ENCODE assay signal across 8 cellular contexts in genomic region chr17:7886227-7887037, GRCh38. TPM values are rescaled to one million over a fixed set of nuclear protein-coding genes. Genes with fewer than 3 reads are reported as not detected.
A peak's percentile ranks its signal among the peaks of the same experiment; 100 is the strongest.
DNase-seq lines count a peak whose midpoint lies in the region; ATAC-seq and TF ChIP-seq lines count a peak whose summit lies in the region.

No MANE protein-coding gene starts in this region.

- H3K27ac Mint-ChIP-seq in osteocyte (ENCODE audit: unreplicated experiment) = no peak overlapping the region

- no peaks in the 10 kb centered on the region for H3K27me3 ChIP-seq in heart left ventricle

- peaks cover 15% of the 10 kb centered on the region for H3K36me3 Mint-ChIP-seq in osteocyte (ENCODE audit: unreplicated experiment)

- H3K9me3 Mint-ChIP-seq in osteocyte (ENCODE audit: unreplicated experiment) = no peaks in the 10 kb centered on the region

- intact Hi-C loops in Right ventricle myocardium inferior (cut with DNase I) (no loop called here), Right ventricle myocardium superior (cut with DNase I) (no loop called here), heart left ventricle (cut with DNase I) (loop anchor here in 2 of 10 donors (2.0 to 5.0 kb wide), 3 partner anchors 30 to 52 kb away; partner anchors contain the start of genes CNTROB (in 1 of the 2), KDM6B (in 1 of the 2), NAA38 (in 1 of the 2) and TRAPPC1 (in 1 of the 2))

- H3K4me3 ChIP-seq in heart left ventricle (peak overlapping the region; percentile 57 to 86 (median 76)), skeletal muscle cell (ENCODE audit: low read depth, low read length) (peak overlapping the region; percentile 66)

- no peak for TF ChIP-seq CTCF in heart left ventricle (IDR thresholded peaks at IDR 0.05)
- TF ChIP-seq CTCF in osteocyte (IDR thresholded peaks at IDR 0.05) = no peak

- no peak for TF ChIP-seq POLR2A in heart left ventricle (IDR thresholded peaks at IDR 0.05)

- H3K4me3 Mint-ChIP-seq in osteocyte (ENCODE audit: unreplicated experiment) = no peak overlapping the region

- peaks cover 0 to 22% (median 8%) of the 10 kb centered on the region in 9 donors for H3K36me3 ChIP-seq in heart left ventricle

- H3K4me1 ChIP-seq in heart left ventricle = peaks cover 17 to 74% (median 46%) of the 10 kb centered on the region in 12 donors

- WGBS in heart left ventricle, 4 donors = 8 to 12% (median 10%) methylated on average over 19 to 30 of the region's 30 CpGs

- H3K4me1 Mint-ChIP-seq in osteocyte (ENCODE audit: unreplicated experiment) = peaks cover 3% of the 10 kb centered on the region

- no peak for ATAC-seq in Right ventricle myocardium inferior
- ATAC-seq in Right ventricle myocardium superior (ENCODE audit: poor library complexity) = no peak
- ATAC-seq in heart left ventricle = no peak

- no peaks in the 10 kb centered on the region for H3K27me3 Mint-ChIP-seq in osteocyte (ENCODE audit: unreplicated experiment)

- peak overlapping the region; percentile 36 to 98 (median 91) for H3K27ac ChIP-seq in heart left ventricle

- H3K9me3 ChIP-seq in heart left ventricle = no peaks in the 10 kb centered on the region

- DNase-seq in Right ventricle myocardium inferior (ENCODE audit: missing footprints) (peak; percentile 71), Right ventricle myocardium superior (no peak), OCI-M1 (lab: John Stamatoyannopoulos, UW) (peak; percentile 86), heart left ventricle (peak in 2 of 5 donors; percentile 32 to 36), skeletal muscle cell (ENCODE audit: low read depth) (no peak), osteocyte (ENCODE audit: extremely low spot score, unreplicated experiment) (no peak), SKM-1 (lab: John Stamatoyannopoulos, UW; ENCODE audit: unreplicated experiment) (no peak)
- DNase-seq in activated effector memory CD4-positive, alpha-beta T cell treated with anti-CD3 and anti-CD28 coated beads, Interleukin-2, amount 50 U/mL, for 16 hours = peak; percentile 84

RNA-seq across cellular contexts. Expression of gene CHD3, which starts 2.2 kb away (rescaled TPM):
- total RNA-seq in Right ventricle myocardium inferior (18.0 TPM), Right ventricle myocardium superior (13.7 TPM), heart left ventricle (10 to 100 TPM in 6 of 9 donors, 1 to 10 TPM in 3; 6.7 to 30.6 (median 13.6) TPM), osteocyte (196 and 206 TPM in 2 replicates)
- 10 to 100 TPM; 17.5 to 17.9 TPM for polyA plus RNA-seq in heart left ventricle

RNA-seq across cellular contexts. Expression of gene CYB5D1, which starts 28.6 kb away (rescaled TPM):
- total RNA-seq in Right ventricle myocardium inferior (21.7 TPM), Right ventricle myocardium superior (24.2 TPM), heart left ventricle (10 to 100 TPM in 8 of 9 donors, 1 to 10 TPM in 1; 9.3 to 20.4 (median 16.6) TPM), osteocyte (8.5 and 10.2 TPM in 2 replicates)
- polyA plus RNA-seq in heart left ventricle = 10 to 100 TPM; 11.7 to 15.5 TPM

RNA-seq across cellular contexts. Expression of gene NAA38, which starts 29.1 kb away (rescaled TPM):
- total RNA-seq in Right ventricle myocardium inferior (105 TPM), Right ventricle myocardium superior (101 TPM), heart left ventricle (100 to 1,000 TPM in 1 of 9 donors, 10 to 100 TPM in 8; 60.9 to 141 (median 72.4) TPM), osteocyte (65.8 and 66.2 TPM in 2 replicates)
- polyA plus RNA-seq in heart left ventricle = 100 to 1,000 TPM in 1 of 2 donors, 10 to 100 TPM in 1; 75.2 to 179 TPM

RNA-seq across cellular contexts. Expression of gene RNF227, which starts 29.7 kb away (rescaled TPM):
- 0.70 TPM for total RNA-seq in Right ventricle myocardium inferior
- 0.78 TPM for total RNA-seq in Right ventricle myocardium superior
- total RNA-seq in heart left ventricle = 1 to 10 TPM in 5 of 9 donors, under 1 TPM in 4; 0.51 to 4.9 (median 1.1) TPM
- under 1 TPM; 0.79 to 0.88 TPM for polyA plus RNA-seq in heart left ventricle
- 2.3 and 3.0 TPM in 2 replicates for total RNA-seq in osteocyte

RNA-seq across cellular contexts. Expression of gene TMEM88, which starts 31.6 kb away (rescaled TPM):
- total RNA-seq in Right ventricle myocardium inferior (35.4 TPM), Right ventricle myocardium superior (32.4 TPM), heart left ventricle (100 to 1,000 TPM in 1 of 9 donors, 10 to 100 TPM in 8; 16.7 to 130 (median 27.0) TPM), osteocyte (3.4 TPM in 2 replicates)
- 100 to 1,000 TPM in 1 of 2 donors, 10 to 100 TPM in 1; 97.7 to 112 TPM for polyA plus RNA-seq in heart left ventricle

Comparison
In these comparisons a context has a peak if more than half of its experiments do, and no peak if none do; other contexts are left out.
1. DNase-seq: peak in Right ventricle myocardium inferior (single experiment), OCI-M1 (single experiment) and activated effector memory CD4-positive, alpha-beta T cell treated with anti-CD3 and anti-CD28 coated beads, Interleukin-2, amount 50 U/mL, for 16 hours (single experiment); none in Right ventricle myocardium superior (single experiment), skeletal muscle cell (single experiment), osteocyte (single experiment) and SKM-1 (single experiment).